1 cellular context compared by ENCODE assay signal in genomic region chr1:17735791-17736190, GRCh38.
TF ChIP-seq lines count a peak whose summit lies in the region.

No MANE protein-coding gene starts in this region.

TF ChIP-seq in GM23338, 12 proteins besides CTCF, POLR2A, EP300 and RAD21 (continued from another document):
- TF ChIP-seq ZNF462 (CRISPR knock-in tag; IDR thresholded peaks at IDR 0.05) = no peak
- TF ChIP-seq ZNF331 (CRISPR knock-in tag; IDR thresholded peaks at IDR 0.05; ENCODE audit: low read depth) = no peak
- no peak for TF ChIP-seq JUNB (IDR thresholded peaks at IDR 0.05; ENCODE audit: unreplicated experiment)
- TF ChIP-seq CREB1 (CRISPR knock-in tag; IDR thresholded peaks at IDR 0.05; ENCODE audit: low read depth) = no peak
- TF ChIP-seq REST (IDR thresholded peaks at IDR 0.05; ENCODE audit: unreplicated experiment) = no peak
- no peak for TF ChIP-seq ETS1 (IDR thresholded peaks at IDR 0.05)
- TF ChIP-seq ZNF114 (CRISPR knock-in tag; IDR thresholded peaks at IDR 0.05) = no peak
- TF ChIP-seq EZH2 (IDR thresholded peaks at IDR 0.05; ENCODE audit: low read depth, unreplicated experiment) = no peak
TF ChIP-seq in GM23338: peak in this region for 0.
